Comparison of ENCODE assay signal across 1 cellular context in the genomic region with DNA sequence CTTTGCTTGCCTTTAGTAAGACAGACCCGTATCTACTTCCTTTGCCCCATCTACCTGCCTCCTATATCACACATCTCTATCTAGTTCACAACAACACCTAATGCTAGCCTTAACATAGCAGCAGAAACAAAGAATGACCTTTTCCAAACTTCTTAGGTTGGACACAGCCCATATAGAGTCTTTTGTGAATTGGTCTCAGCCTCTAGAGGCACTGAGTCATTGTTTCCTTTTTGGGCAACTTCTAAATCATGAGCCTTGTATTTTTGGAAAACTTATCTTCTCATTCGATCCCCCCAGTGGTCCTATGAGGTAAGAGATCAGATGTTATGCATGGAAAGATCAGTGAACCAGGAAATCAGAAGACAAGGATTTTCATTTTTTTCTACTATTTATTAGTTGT.
TF ChIP-seq lines count a peak whose summit lies in the region.

No MANE protein-coding gene starts in this region.

TF ChIP-seq in endothelial cell of umbilical vein, 7 proteins besides CTCF, POLR2A, EP300 and RAD21 (continued from another document):
- no peak for TF ChIP-seq JUN (IDR thresholded peaks at IDR 0.05; ENCODE audit: borderline replicate concordance, insufficient read depth, insufficient read length, low read depth)
